Comparison of ENCODE assay signal across 42 cellular contexts in the genomic region with DNA sequence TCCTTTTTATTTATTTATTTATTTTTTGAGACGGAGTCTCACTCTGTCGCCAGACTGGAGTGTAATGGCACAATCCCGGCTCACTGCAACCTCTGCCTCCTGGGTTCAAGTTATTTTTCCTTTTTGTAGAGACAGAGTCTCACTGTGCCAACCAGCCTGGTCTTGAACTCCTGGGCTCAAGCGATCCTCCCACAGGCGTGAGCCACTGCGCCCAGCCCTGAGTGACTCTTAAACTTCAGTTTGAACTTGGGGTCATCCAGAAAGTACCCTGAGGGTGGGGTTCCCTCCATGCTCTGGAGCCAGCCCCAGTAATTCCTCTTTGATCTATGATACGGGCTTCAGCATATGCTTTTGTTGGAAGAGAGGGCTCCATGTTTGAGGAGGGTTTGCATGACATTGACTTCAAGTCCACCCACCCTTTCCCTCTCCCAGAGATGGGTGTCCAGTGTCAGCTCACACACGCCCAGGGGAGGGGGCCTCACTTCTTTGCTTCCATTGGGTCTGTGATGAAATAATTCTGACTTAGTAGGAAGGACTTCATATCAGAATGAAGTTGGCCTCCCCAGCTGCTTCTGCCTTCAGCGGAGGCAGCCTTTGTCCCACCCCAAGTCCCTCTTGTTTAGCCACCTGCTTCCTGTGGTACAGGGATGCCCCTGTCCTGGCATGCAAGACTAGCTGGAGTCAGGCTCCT. TPM values are rescaled to one million over a fixed set of nuclear protein-coding genes. Genes with fewer than 3 reads are reported as not detected.
DNase-seq lines count a peak whose midpoint lies in the region; ATAC-seq, FAIRE-seq and TF ChIP-seq lines count a peak whose summit lies in the region.
"Had no signal": no experiment of that assay in that cellular context is flagged by ENCODE, and none has a peak within 500 bp of the region (broad histone marks: within the 10 kb centered on the region; RNA-seq: fewer than 3 reads in every experiment).

No MANE protein-coding gene starts in this region.

- peaks cover under 1% of the 10 kb centered on the region for H3K27me3 Mint-ChIP-seq in dendritic cell treated with granulocyte-macrophage colony-stimulating factor and Interleukin-4, amounts not matched to agents 40 ng/mL and 50 ng/mL, for 4 days
- H3K27me3 Mint-ChIP-seq: B cell; CD4-positive, alpha-beta memory T cell; CD4-positive, alpha-beta T cell; CD4-positive, CD25-positive, alpha-beta regulatory T cell; CD8-positive, alpha-beta memory T cell had no signal

- no peak overlapping the region for H3K4ac ChIP-seq in mesenchymal stem cell (ENCODE audit: low read depth in 1 of 2, low read length in 2 of 2)

- WGBS in liver = 64% methylated on average over 9 of the region's 9 CpGs
- WGBS in HepG2 (ENCODE audit: low lambda C conversion rate) = 83% methylated on average over 9 of the region's 9 CpGs
- WGBS in mesenchymal stem cell = 96% methylated on average over 8 of the region's 9 CpGs

- in situ Hi-C loops in HepG2 (cut with HindIII; ENCODE audit: extremely low pct_ligation_motif_present, low pct_unique_long_range_greater_than_20kb) = no loop called here

- H3K4me1 Mint-ChIP-seq in dendritic cell treated with granulocyte-macrophage colony-stimulating factor and Interleukin-4, amounts not matched to agents 40 ng/mL and 50 ng/mL, for 4 days (ENCODE audit: low read depth) = peaks cover 5% of the 10 kb centered on the region
- H3K4me1 Mint-ChIP-seq: B cell; CD14-positive monocyte; CD4-positive, alpha-beta memory T cell; CD4-positive, CD25-positive, alpha-beta regulatory T cell; CD8-positive, alpha-beta memory T cell had no signal

- no peak overlapping the region for H3K18ac ChIP-seq in mesenchymal stem cell (ENCODE audit: low read depth in 1 of 2, low read length in 2 of 2)

- H2AFZ ChIP-seq in HepG2 (ENCODE audit: low read length) = no peak overlapping the region
- H2AFZ ChIP-seq in mesenchymal stem cell (ENCODE audit: low read depth, low read length) = no peak overlapping the region

- DNase-seq in HepG2 (ENCODE audit: low spot score) (no peak), AG20443 (ENCODE audit: low spot score) (peak; percentile 5), left lobe of liver (ENCODE audit: low spot score) (peak; percentile 66), mesenchymal stem cell (no peak)
- no peak for DNase-seq in activated effector memory CD4-positive, alpha-beta T cell treated with Interleukin-2 at 50 U/mL for 16 hours
- DNase-seq: 8988T; ACHN; AML-193; BE2C; C1 segment of cervical spinal cord; Caco-2; Calu3; CD4-positive, alpha-beta memory T cell; CD4-positive, alpha-beta T cell; CD4-positive, CD25-positive, alpha-beta regulatory T cell; CD8-positive, alpha-beta memory T cell; CD8-positive, alpha-beta T cell; COR-L47; DMS 273 treated with DMSO at 0.1 percent for 48 hours; DMS153; DMS53; DMS79; DMS79 treated with DMSO at 0.1 percent for 48 hours; DND-41; EL had no signal

- H3K9me3 ChIP-seq in liver (ENCODE audit: control insufficient read depth in 4 of 4, low read length in 3 of 4) = no peaks in the 10 kb centered on the region
- no peaks in the 10 kb centered on the region for H3K9me3 ChIP-seq in HepG2 (ENCODE audit: low read length)
- H3K9me3 ChIP-seq in mesenchymal stem cell (ENCODE audit: control insufficient read depth, low read length) = no peaks in the 10 kb centered on the region
- H3K9me3 ChIP-seq: A549, BE2C, BLaER1, Caco-2 had no signal

- intact Hi-C loops in HepG2 (cut with micrococcal nuclease; ENCODE audit: unreplicated experiment) = no loop called here
- intact Hi-C loops in dendritic cell treated with granulocyte-macrophage colony-stimulating factor and Interleukin-4, amounts not matched to agents 40 ng/mL and 50 ng/mL, for 4 days (cut with micrococcal nuclease) = no loop called here

- no peaks in the 10 kb centered on the region for H3K9me3 Mint-ChIP-seq in dendritic cell treated with granulocyte-macrophage colony-stimulating factor and Interleukin-4, amounts not matched to agents 40 ng/mL and 50 ng/mL, for 4 days
- H3K9me3 Mint-ChIP-seq: CD4-positive, alpha-beta memory T cell; CD4-positive, alpha-beta T cell; CD4-positive, CD25-positive, alpha-beta regulatory T cell; CD8-positive, alpha-beta memory T cell; CD8-positive, alpha-beta T cell had no signal

- peaks cover 12% of the 10 kb centered on the region for H3K36me3 Mint-ChIP-seq in dendritic cell treated with granulocyte-macrophage colony-stimulating factor and Interleukin-4, amounts not matched to agents 40 ng/mL and 50 ng/mL, for 4 days (ENCODE audit: low read depth)

- TF ChIP-seq POLR2A in HepG2 (IDR thresholded peaks at IDR 0.05; ENCODE audit: insufficient read depth in 1 of 2, low read depth in 2 of 2, low read length in 2 of 2) = no peak

- H2AK5ac ChIP-seq in mesenchymal stem cell (ENCODE audit: low read length, severe bottlenecking) = no peak overlapping the region

- H4K8ac ChIP-seq in mesenchymal stem cell (ENCODE audit: low read length) = no peak overlapping the region

- H3K9ac ChIP-seq in liver (ENCODE audit: low read depth in 1 of 2, low read length in 2 of 2) = no peak overlapping the region
- H3K9ac ChIP-seq in HepG2 (ENCODE audit: insufficient read depth, low read depth, low read length) = no peak overlapping the region
- H3K9ac ChIP-seq in mesenchymal stem cell (ENCODE audit: low read length) = no peak overlapping the region
- H3K9ac ChIP-seq: BLaER1; BLaER1 treated with 17β-estradiol and CSF1 and Interleukin-3, amounts not matched to agents 10 nM and 100 nM had no signal

- H3K4me3 Mint-ChIP-seq in dendritic cell treated with granulocyte-macrophage colony-stimulating factor and Interleukin-4, amounts not matched to agents 40 ng/mL and 50 ng/mL, for 4 days = no peak overlapping the region
- H3K4me3 Mint-ChIP-seq: B cell; CD14-positive monocyte; CD4-positive, alpha-beta memory T cell; CD4-positive, alpha-beta T cell; CD4-positive, CD25-positive, alpha-beta regulatory T cell; CD8-positive, alpha-beta memory T cell; CD8-positive, alpha-beta T cell had no signal

- TF ChIP-seq EP300 in HepG2 (IDR thresholded peaks at IDR 0.05; ENCODE audit: low read depth in 2 of 2, low read length in 2 of 2) (no peak), HepG2 (CRISPR knock-in tag; IDR thresholded peaks at IDR 0.05; ENCODE audit: borderline replicate concordance) (no peak)

- peak overlapping the region in 1 of 2 donors; percentile 12 for H3K27ac ChIP-seq in liver (ENCODE audit: low read depth in 1 of 2, low read length in 2 of 2)
- H3K27ac ChIP-seq in HepG2 (ENCODE audit: extremely low read length, insufficient read depth, low read length) = no peak overlapping the region
- no peak overlapping the region for H3K27ac ChIP-seq in mesenchymal stem cell (ENCODE audit: low read length, poor library complexity, severe bottlenecking)
- H3K27ac ChIP-seq: 22Rv1; A549; BLaER1; BLaER1 treated with 17β-estradiol and CSF1 and Interleukin-3, amounts not matched to agents 10 nM and 100 nM; C4-2B had no signal

- BruUV-seq in HepG2 (replicated peaks; lab: Mats Ljungman, UMichigan) = no TSS peak

- H3K4me1 ChIP-seq in liver (ENCODE audit: control insufficient read depth in 4 of 4, insufficient read depth in 4 of 4, low read length in 3 of 4) (peaks cover 0 to 2% (median 0%) of the 10 kb centered on the region in 4 donors), HepG2 (ENCODE audit: insufficient read depth, low read length) (0 out of 2 replicates have a peak, but pooled peaks cover 9% of the 10 kb centered on the region), mesenchymal stem cell (ENCODE audit: control insufficient read depth, insufficient read depth, low read depth, low read length) (no peaks in the 10 kb centered on the region)
- H3K4me1 ChIP-seq: A549, BE2C, Caco-2 had no signal

- no peak overlapping the region for H2BK12ac ChIP-seq in mesenchymal stem cell (ENCODE audit: low read length in 2 of 2)

- no peak overlapping the region for H2BK15ac ChIP-seq in mesenchymal stem cell (ENCODE audit: low read depth, poor library complexity, severe bottlenecking)

- H2BK120ac ChIP-seq in mesenchymal stem cell (ENCODE audit: low read depth, low read length) = no peak overlapping the region

- H3K4me3 ChIP-seq in liver (ENCODE audit: low read depth in 1 of 3, low read length in 3 of 3) = no peak overlapping the region
- no peak overlapping the region for H3K4me3 ChIP-seq in HepG2 (replicated peaks in 1 of 3; ENCODE audit: insufficient read depth in 1 of 3, low read depth in 2 of 3, low read length in 3 of 3)
- H3K4me3 ChIP-seq in mesenchymal stem cell (ENCODE audit: insufficient read depth in 1 of 2, low read depth in 1 of 2, low read length in 2 of 2) = no peak overlapping the region
- H3K4me3 ChIP-seq: A549; BLaER1; BLaER1 treated with 17β-estradiol and CSF1 and Interleukin-3, amounts not matched to agents 10 nM and 100 nM had no signal

- FAIRE-seq in HepG2 (lab: Jason Lieb, UNC) = no peak
- FAIRE-seq: A204.1, A549, D721Med had no signal

- no peak overlapping the region for H4K91ac ChIP-seq in mesenchymal stem cell (ENCODE audit: low read length)

- H3K4me2 ChIP-seq in HepG2 (ENCODE audit: low read depth, low read length) (no peak overlapping the region), mesenchymal stem cell (ENCODE audit: low read length, poor library complexity, severe bottlenecking) (no peak overlapping the region)
- H3K4me2 ChIP-seq: A549; BLaER1; BLaER1 treated with 17β-estradiol and CSF1 and Interleukin-3, amounts not matched to agents 10 nM and 100 nM had no signal

- no peak overlapping the region for H2BK5ac ChIP-seq in mesenchymal stem cell (ENCODE audit: low read depth, low read length, poor library complexity, severe bottlenecking)

- no peak for TF ChIP-seq CTCF in liver (IDR thresholded peaks at IDR 0.05; ENCODE audit: low read depth, low read length, missing input control)
- no peak for TF ChIP-seq CTCF in HepG2 (CRISPR knock-in tag; IDR thresholded peaks at IDR 0.05)

- no peak overlapping the region for H3K23ac ChIP-seq in mesenchymal stem cell (ENCODE audit: low read length in 2 of 2)

- no peaks in the 10 kb centered on the region for H3K27me3 ChIP-seq in liver (ENCODE audit: control insufficient read depth in 4 of 4, insufficient read depth in 4 of 4, low read length in 3 of 4)
- H3K27me3 ChIP-seq in HepG2 (ENCODE audit: control insufficient read depth in 1 of 2, insufficient read depth in 2 of 2, low read length in 2 of 2) = 0 out of 5 replicates have a peak, but pooled peaks cover 0 to under 1% of the 10 kb centered on the region in 2 experiments
- H3K27me3 ChIP-seq in mesenchymal stem cell (ENCODE audit: control insufficient read depth in 1 of 2, insufficient read depth in 1 of 2, low read length in 2 of 2) = peaks cover 0 to under 1% of the 10 kb centered on the region in 2 experiments
- H3K27me3 ChIP-seq: BLaER1; BLaER1 treated with 17β-estradiol and CSF1 and Interleukin-3, amounts not matched to agents 10 nM and 100 nM had no signal

- POLR2A ChIA-PET in HepG2 (lab: Yijun Ruan, JAX) = no interaction called here

- ATAC-seq in HepG2 (no peak), left lobe of liver (peak; percentile 11), HG02852 (IDR thresholded peaks at IDR 0.05; ENCODE audit: unreplicated experiment) (no peak)
- ATAC-seq: CD8-positive, alpha-beta T cell had no signal

- CTCF ChIA-PET in HepG2 (lab: Yijun Ruan, JAX; ENCODE audit: low intra/inter-chr PET ratio, low total read pairs) = no interaction called here

- peaks cover 2 to 42% (median 17%) of the 10 kb centered on the region in 4 donors for H3K36me3 ChIP-seq in liver (ENCODE audit: control insufficient read depth in 4 of 4, insufficient read depth in 3 of 4, low read depth in 1 of 4, low read length in 3 of 4)
- 0 out of 5 replicates have a peak, but pooled peaks cover under 1 to 1% of the 10 kb centered on the region in 2 experiments for H3K36me3 ChIP-seq in HepG2 (replicated peaks in 1 of 2; ENCODE audit: control insufficient read depth in 1 of 2, insufficient read depth in 2 of 2, low read length in 2 of 2)
- H3K36me3 ChIP-seq in mesenchymal stem cell (ENCODE audit: control insufficient read depth in 1 of 2, insufficient read depth in 2 of 2, low read depth in 1 of 2, low read length in 2 of 2) = peaks cover 34 to 48% of the 10 kb centered on the region in 2 experiments

- H3K27ac Mint-ChIP-seq in dendritic cell treated with granulocyte-macrophage colony-stimulating factor and Interleukin-4, amounts not matched to agents 40 ng/mL and 50 ng/mL, for 4 days = peak overlapping the region; percentile 24
- H3K27ac Mint-ChIP-seq: B cell; CD4-positive, alpha-beta memory T cell; CD4-positive, alpha-beta T cell; CD4-positive, CD25-positive, alpha-beta regulatory T cell; CD8-positive, alpha-beta memory T cell; CD8-positive, alpha-beta T cell had no signal

- H3K14ac ChIP-seq in mesenchymal stem cell (ENCODE audit: low read length in 2 of 2) = no peak overlapping the region

- no peaks in the 10 kb centered on the region for H3K79me2 ChIP-seq in HepG2 (ENCODE audit: insufficient read depth, low read length)

- no peaks in the 10 kb centered on the region for H3K79me1 ChIP-seq in mesenchymal stem cell (replicated peaks; ENCODE audit: low read length, poor library complexity, severe bottlenecking)

- TF ChIP-seq RAD21 in liver (IDR thresholded peaks at IDR 0.05) = no peak
- no peak for TF ChIP-seq RAD21 in HepG2 (CRISPR knock-in tag; IDR thresholded peaks at IDR 0.05)

- no peaks in the 10 kb centered on the region; the same call in 1 of the 2 replicates for H4K20me1 ChIP-seq in HepG2 (ENCODE audit: insufficient read depth, low read length)
- H4K20me1 ChIP-seq: BLaER1; BLaER1 treated with 17β-estradiol and CSF1 and Interleukin-3, amounts not matched to agents 10 nM and 100 nM had no signal

RNA-seq across cellular contexts. Expression of a gene that starts 11.9 kb away (rescaled TPM):
- 10 to 100 TPM in 1 of 2 donors, under 1 TPM in 1; 0.65 to 70.4 TPM for total RNA-seq in liver
- 100 to 1,000 TPM in 1 of 2 donors, 10 to 100 TPM in 1; 85.3 to 433 TPM for polyA plus RNA-seq in liver
- not detected in 2 replicates for total RNA-seq in HepG2 (2016; rRNA removed; fragmentation: Illumina TruSeq; extraction: Trizol)
- total RNA-seq in HepG2 (2016; cell fraction: cytosol; rRNA removed; fragmentation: Illumina TruSeq; extraction: Trizol; ENCODE audit: low read depth) = not detected in 2 replicates
- not detected in 2 replicates for total RNA-seq in HepG2 (2016; cell fraction: insoluble cytoplasmic fraction; rRNA removed; fragmentation: Illumina TruSeq; extraction: Trizol)
- total RNA-seq in HepG2 (2016; cell fraction: membrane; rRNA removed; fragmentation: Illumina TruSeq; extraction: Trizol) = not detected in 2 replicates
- not detected in 2 replicates for total RNA-seq in HepG2 (2016; cell fraction: nucleus; rRNA removed; fragmentation: Illumina TruSeq; extraction: Trizol)
- polyA plus RNA-seq in HepG2 (2011; rRNA removed) = not detected in 2 replicates
- not detected in 2 replicates for polyA plus RNA-seq in HepG2 (2011; cell fraction: cytosol; rRNA removed)
- not detected in 2 replicates for polyA plus RNA-seq in HepG2 (2011; cell fraction: nucleus; rRNA removed)
- not detected in 2 replicates for polyA plus RNA-seq in HepG2 (2012)
- polyA plus RNA-seq in HepG2 (2016; cell fraction: cytosol; fragmentation: Illumina TruSeq; extraction: Trizol; ENCODE audit: low read depth) = not detected in 2 replicates
- not detected in 2 replicates for polyA plus RNA-seq in HepG2 (2016; cell fraction: insoluble cytoplasmic fraction; fragmentation: Illumina TruSeq; extraction: Trizol; ENCODE audit: low read depth)
- not detected in 2 replicates for polyA plus RNA-seq in HepG2 (2016; cell fraction: membrane; fragmentation: Illumina TruSeq; extraction: Trizol; ENCODE audit: low read depth)
- not detected in 2 replicates for polyA plus RNA-seq in HepG2 (2016; cell fraction: nucleus; fragmentation: Illumina TruSeq; extraction: Trizol; ENCODE audit: insufficient read depth, low read depth)
- polyA minus RNA-seq in HepG2 (2011; rRNA and poly(A)+ RNA removed; ENCODE audit: low replicate concordance) = not detected in 2 replicates
- not detected in 2 replicates for polyA minus RNA-seq in HepG2 (2011; cell fraction: cytosol; rRNA and poly(A)+ RNA removed)
- polyA minus RNA-seq in HepG2 (2011; cell fraction: nucleus; rRNA and poly(A)+ RNA removed) = not detected in 2 replicates
- 680 TPM for total RNA-seq in left lobe of liver
- polyA plus RNA-seq in mesenchymal stem cell (2013, experiment 1 of 2) = not detected
- polyA plus RNA-seq in mesenchymal stem cell (2013, experiment 2 of 2) = not detected
- total RNA-seq: A172; A673; B cell; Caco-2; CD4-positive, alpha-beta T cell; CD4-positive, CD25-positive, alpha-beta regulatory T cell; CD8-positive, alpha-beta T cell; Daoy had no signal
- polyA plus RNA-seq: AG04450; BJ; CD4-positive, alpha-beta memory T cell; CD4-positive, CD25-positive, alpha-beta regulatory T cell; CD8-positive, alpha-beta memory T cell had no signal

RNA-seq across cellular contexts. Expression of a gene that starts 30.4 kb away (rescaled TPM):
- 10 to 100 TPM; 22.4 to 25.9 TPM for total RNA-seq in liver
- 10 to 100 TPM; 41.4 to 93.1 TPM for polyA plus RNA-seq in liver
- 1.2 and 1.3 TPM in 2 replicates for total RNA-seq in HepG2 (2016; rRNA removed; fragmentation: Illumina TruSeq; extraction: Trizol)
- total RNA-seq in HepG2 (2016; cell fraction: cytosol; rRNA removed; fragmentation: Illumina TruSeq; extraction: Trizol; ENCODE audit: low read depth) = 0.79 and 1.7 TPM in 2 replicates
- 1.2 and 1.7 TPM in 2 replicates for total RNA-seq in HepG2 (2016; cell fraction: insoluble cytoplasmic fraction; rRNA removed; fragmentation: Illumina TruSeq; extraction: Trizol)
- 1.1 and 2.0 TPM in 2 replicates for total RNA-seq in HepG2 (2016; cell fraction: membrane; rRNA removed; fragmentation: Illumina TruSeq; extraction: Trizol)
- total RNA-seq in HepG2 (2016; cell fraction: nucleus; rRNA removed; fragmentation: Illumina TruSeq; extraction: Trizol) = 1.4 and 2.0 TPM in 2 replicates
- polyA plus RNA-seq in HepG2 (2011; rRNA removed) = 1.7 and 2.9 TPM in 2 replicates
- 1.9 and 3.2 TPM in 2 replicates for polyA plus RNA-seq in HepG2 (2011; cell fraction: cytosol; rRNA removed)
- 1.6 and 2.0 TPM in 2 replicates for polyA plus RNA-seq in HepG2 (2011; cell fraction: nucleus; rRNA removed)
- 0.92 and 1.3 TPM in 2 replicates for polyA plus RNA-seq in HepG2 (2012)
- 1.1 and 1.5 TPM in 2 replicates for polyA plus RNA-seq in HepG2 (2016; cell fraction: cytosol; fragmentation: Illumina TruSeq; extraction: Trizol; ENCODE audit: low read depth)
- polyA plus RNA-seq in HepG2 (2016; cell fraction: insoluble cytoplasmic fraction; fragmentation: Illumina TruSeq; extraction: Trizol; ENCODE audit: low read depth) = 2.4 and 3.5 TPM in 2 replicates
- 0.64 and 0.90 TPM in 2 replicates for polyA plus RNA-seq in HepG2 (2016; cell fraction: membrane; fragmentation: Illumina TruSeq; extraction: Trizol; ENCODE audit: low read depth)
- 1.9 and 2.9 TPM in 2 replicates for polyA plus RNA-seq in HepG2 (2016; cell fraction: nucleus; fragmentation: Illumina TruSeq; extraction: Trizol; ENCODE audit: insufficient read depth, low read depth)
- 1.1 and 6.5 TPM in 2 replicates for polyA minus RNA-seq in HepG2 (2011; rRNA and poly(A)+ RNA removed; ENCODE audit: low replicate concordance)
- polyA minus RNA-seq in HepG2 (2011; cell fraction: cytosol; rRNA and poly(A)+ RNA removed) = 0.99 and 1.4 TPM in 2 replicates
- 1.5 TPM in 2 replicates for polyA minus RNA-seq in HepG2 (2011; cell fraction: nucleus; rRNA and poly(A)+ RNA removed)
- total RNA-seq in left lobe of liver = 93.0 TPM
- 5.4 TPM for polyA plus RNA-seq in mesenchymal stem cell (2013, experiment 1 of 2)
- polyA plus RNA-seq in mesenchymal stem cell (2013, experiment 2 of 2) = 4.6 TPM
- total RNA-seq: CD4-positive, CD25-positive, alpha-beta regulatory T cell; CD8-positive, alpha-beta T cell had no signal
- polyA plus RNA-seq: CD4-positive, alpha-beta memory T cell; CD8-positive, alpha-beta memory T cell had no signal

RNA-seq across cellular contexts. Expression of a gene that starts 33.4 kb away (rescaled TPM):
- total RNA-seq in liver (10 to 100 TPM; 21.5 to 31.2 TPM), HepG2 (2016; rRNA removed; fragmentation: Illumina TruSeq; extraction: Trizol) (5.5 and 8.5 TPM in 2 replicates), left lobe of liver (23.3 TPM)
- polyA plus RNA-seq in liver (10 to 100 TPM; 12.1 to 17.7 TPM), HepG2 (2011; rRNA removed) (6.7 and 9.2 TPM in 2 replicates)
- total RNA-seq in HepG2 (2016; cell fraction: cytosol; rRNA removed; fragmentation: Illumina TruSeq; extraction: Trizol; ENCODE audit: low read depth) = 0.81 and 0.88 TPM in 2 replicates
- 7.0 and 7.8 TPM in 2 replicates for total RNA-seq in HepG2 (2016; cell fraction: insoluble cytoplasmic fraction; rRNA removed; fragmentation: Illumina TruSeq; extraction: Trizol)
- total RNA-seq in HepG2 (2016; cell fraction: membrane; rRNA removed; fragmentation: Illumina TruSeq; extraction: Trizol) = 2.5 and 3.2 TPM in 2 replicates
- total RNA-seq in HepG2 (2016; cell fraction: nucleus; rRNA removed; fragmentation: Illumina TruSeq; extraction: Trizol) = 15.0 and 17.9 TPM in 2 replicates
- 8.0 and 9.7 TPM in 2 replicates for polyA plus RNA-seq in HepG2 (2011; cell fraction: cytosol; rRNA removed)
- 11.1 and 13.1 TPM in 2 replicates for polyA plus RNA-seq in HepG2 (2011; cell fraction: nucleus; rRNA removed)
- 10.7 and 11.6 TPM in 2 replicates for polyA plus RNA-seq in HepG2 (2012)
- 1.7 and 1.8 TPM in 2 replicates for polyA plus RNA-seq in HepG2 (2016; cell fraction: cytosol; fragmentation: Illumina TruSeq; extraction: Trizol; ENCODE audit: low read depth)
- 7.6 and 10.5 TPM in 2 replicates for polyA plus RNA-seq in HepG2 (2016; cell fraction: insoluble cytoplasmic fraction; fragmentation: Illumina TruSeq; extraction: Trizol; ENCODE audit: low read depth)
- 2.6 and 3.9 TPM in 2 replicates for polyA plus RNA-seq in HepG2 (2016; cell fraction: membrane; fragmentation: Illumina TruSeq; extraction: Trizol; ENCODE audit: low read depth)
- polyA plus RNA-seq in HepG2 (2016; cell fraction: nucleus; fragmentation: Illumina TruSeq; extraction: Trizol; ENCODE audit: insufficient read depth, low read depth) = 33.1 and 37.0 TPM in 2 replicates
- 12.2 and 26.0 TPM in 2 replicates for polyA minus RNA-seq in HepG2 (2011; rRNA and poly(A)+ RNA removed; ENCODE audit: low replicate concordance)
- 14.8 and 15.8 TPM in 2 replicates for polyA minus RNA-seq in HepG2 (2011; cell fraction: cytosol; rRNA and poly(A)+ RNA removed)
- 5.7 and 7.3 TPM in 2 replicates for polyA minus RNA-seq in HepG2 (2011; cell fraction: nucleus; rRNA and poly(A)+ RNA removed)
- 165 TPM for polyA plus RNA-seq in mesenchymal stem cell (2013, experiment 1 of 2)
- polyA plus RNA-seq in mesenchymal stem cell (2013, experiment 2 of 2) = 149 TPM

RNA-seq across cellular contexts. Expression of a gene that starts 56.9 kb away (rescaled TPM):
- total RNA-seq in liver (10 to 100 TPM; 13.7 to 23.8 TPM), HepG2 (2016; rRNA removed; fragmentation: Illumina TruSeq; extraction: Trizol) (3.3 and 6.8 TPM in 2 replicates), left lobe of liver (23.2 TPM)
- polyA plus RNA-seq in liver (10 to 100 TPM in 1 of 2 donors, 1 to 10 TPM in 1; 9.9 to 14.7 TPM), HepG2 (2011; rRNA removed) (8.0 and 10.8 TPM in 2 replicates)
- 1.4 and 1.8 TPM in 2 replicates for total RNA-seq in HepG2 (2016; cell fraction: cytosol; rRNA removed; fragmentation: Illumina TruSeq; extraction: Trizol; ENCODE audit: low read depth)
- total RNA-seq in HepG2 (2016; cell fraction: insoluble cytoplasmic fraction; rRNA removed; fragmentation: Illumina TruSeq; extraction: Trizol) = 3.2 and 8.2 TPM in 2 replicates
- 3.1 TPM in 2 replicates for total RNA-seq in HepG2 (2016; cell fraction: membrane; rRNA removed; fragmentation: Illumina TruSeq; extraction: Trizol)
- 8.8 and 10.7 TPM in 2 replicates for total RNA-seq in HepG2 (2016; cell fraction: nucleus; rRNA removed; fragmentation: Illumina TruSeq; extraction: Trizol)
- polyA plus RNA-seq in HepG2 (2011; cell fraction: cytosol; rRNA removed) = 6.6 and 7.8 TPM in 2 replicates
- 20.3 and 24.2 TPM in 2 replicates for polyA plus RNA-seq in HepG2 (2011; cell fraction: nucleus; rRNA removed)
- polyA plus RNA-seq in HepG2 (2012) = 3.0 and 3.5 TPM in 2 replicates
- 0.63 and 0.74 TPM in 2 replicates for polyA plus RNA-seq in HepG2 (2016; cell fraction: cytosol; fragmentation: Illumina TruSeq; extraction: Trizol; ENCODE audit: low read depth)
- 3.0 and 3.7 TPM in 2 replicates for polyA plus RNA-seq in HepG2 (2016; cell fraction: insoluble cytoplasmic fraction; fragmentation: Illumina TruSeq; extraction: Trizol; ENCODE audit: low read depth)
- polyA plus RNA-seq in HepG2 (2016; cell fraction: membrane; fragmentation: Illumina TruSeq; extraction: Trizol; ENCODE audit: low read depth) = 1.5 and 2.2 TPM in 2 replicates
- 19.5 and 22.7 TPM in 2 replicates for polyA plus RNA-seq in HepG2 (2016; cell fraction: nucleus; fragmentation: Illumina TruSeq; extraction: Trizol; ENCODE audit: insufficient read depth, low read depth)
- 25.8 and 85.0 TPM in 2 replicates for polyA minus RNA-seq in HepG2 (2011; rRNA and poly(A)+ RNA removed; ENCODE audit: low replicate concordance)
- polyA minus RNA-seq in HepG2 (2011; cell fraction: cytosol; rRNA and poly(A)+ RNA removed) = 5.1 and 6.3 TPM in 2 replicates
- 6.6 and 7.5 TPM in 2 replicates for polyA minus RNA-seq in HepG2 (2011; cell fraction: nucleus; rRNA and poly(A)+ RNA removed)
- 9.5 TPM for polyA plus RNA-seq in mesenchymal stem cell (2013, experiment 1 of 2)
- 9.8 TPM for polyA plus RNA-seq in mesenchymal stem cell (2013, experiment 2 of 2)

Comparison
In these comparisons a context has a peak if more than half of its experiments do, and no peak if none do; other contexts are left out.
1. RNA of a gene that starts 30.4 kb away (total RNA-seq): 93.0 TPM in left lobe of liver (single experiment) and 22.4 to 25.9 TPM in liver; 0.79 to 2.0 TPM in HepG2; every median in the first group is over 4 times any median in the second.
2. DNase-seq: peak in AG20443 (single experiment) and left lobe of liver (single experiment); none in HepG2 (single experiment), activated effector memory CD4-positive, alpha-beta T cell treated with Interleukin-2 at 50 U/mL for 16 hours (single experiment) and mesenchymal stem cell (single experiment).